8 cellular contexts compared by ENCODE assay signal in genomic region chr2:43482974-43483373, GRCh38.
DNase-seq lines count a peak whose midpoint lies in the region; ATAC-seq and TF ChIP-seq lines count a peak whose summit lies in the region.

No MANE protein-coding gene starts in this region.

- H3K36me3 ChIP-seq in tibial artery: no peaks in the 10 kb centered on the region

- ATAC-seq in GM21576 (IDR thresholded peaks at IDR 0.05; ENCODE audit: unreplicated experiment) (peak; percentile 52), GM21526 (IDR thresholded peaks at IDR 0.05; ENCODE audit: low FRiP score, unreplicated experiment) (no peak)

- DNase-seq in glomerular visceral epithelial cell (ENCODE audit: extremely low spot score) (peak; percentile 71), tibial artery (no peak), glutamatergic neuron (no peak), epidermal melanocyte (ENCODE audit: insufficient read length, low spot score) (no peak), NCI-H187 treated with DMSO at 0.1 percent for 48 hours (lab: John Stamatoyannopoulos, UW) (no peak)

- no peaks in the 10 kb centered on the region for H3K9me3 ChIP-seq in tibial artery

- TF ChIP-seq CTCF in tibial artery (IDR thresholded peaks at IDR 0.05): no peak
- TF ChIP-seq CTCF in glutamatergic neuron (IDR thresholded peaks at IDR 0.05; ENCODE audit: partially characterized antibody, unreplicated experiment): no peak

- peak overlapping the region; percentile 65 to 80 for H3K27ac ChIP-seq in tibial artery

- H3K4me1 Mint-ChIP-seq in IgD-negative memory B cell: peaks cover 28 to 35% (median 30%) of the 10 kb centered on the region in 3 donors
- no peaks in the 10 kb centered on the region for H3K4me1 Mint-ChIP-seq in glutamatergic neuron (ENCODE audit: low read depth, unreplicated experiment)

- no peaks in the 10 kb centered on the region for H3K9me3 Mint-ChIP-seq in IgD-negative memory B cell
- no peaks in the 10 kb centered on the region for H3K9me3 Mint-ChIP-seq in glutamatergic neuron (ENCODE audit: unreplicated experiment)

- H3K27me3 Mint-ChIP-seq in IgD-negative memory B cell (no peaks in the 10 kb centered on the region), glutamatergic neuron (ENCODE audit: unreplicated experiment) (no peaks in the 10 kb centered on the region)

- H3K36me3 Mint-ChIP-seq in IgD-negative memory B cell (no peaks in the 10 kb centered on the region), glutamatergic neuron (ENCODE audit: unreplicated experiment) (no peaks in the 10 kb centered on the region)

- H3K27ac Mint-ChIP-seq in IgD-negative memory B cell: peak overlapping the region; percentile 27 to 64 (median 39)
- no peak overlapping the region for H3K27ac Mint-ChIP-seq in glutamatergic neuron (ENCODE audit: unreplicated experiment)

- H3K27me3 ChIP-seq in tibial artery: no peaks in the 10 kb centered on the region

- H3K4me1 ChIP-seq in tibial artery: peaks cover 0 to 85% (median 31%) of the 10 kb centered on the region in 4 donors

- intact Hi-C loops in tibial artery (cut with DNase I; ENCODE audit: low total_unique reads): no loop called here

- H3K4me3 Mint-ChIP-seq in IgD-negative memory B cell (peak overlapping the region in 3 of 4 donors; percentile 7 to 74 (median 56)), glutamatergic neuron (ENCODE audit: unreplicated experiment) (no peak overlapping the region)

- no peak overlapping the region for H3K4me3 ChIP-seq in tibial artery
